Comparison of ENCODE assay signal across 8 cellular contexts in the genomic region with DNA sequence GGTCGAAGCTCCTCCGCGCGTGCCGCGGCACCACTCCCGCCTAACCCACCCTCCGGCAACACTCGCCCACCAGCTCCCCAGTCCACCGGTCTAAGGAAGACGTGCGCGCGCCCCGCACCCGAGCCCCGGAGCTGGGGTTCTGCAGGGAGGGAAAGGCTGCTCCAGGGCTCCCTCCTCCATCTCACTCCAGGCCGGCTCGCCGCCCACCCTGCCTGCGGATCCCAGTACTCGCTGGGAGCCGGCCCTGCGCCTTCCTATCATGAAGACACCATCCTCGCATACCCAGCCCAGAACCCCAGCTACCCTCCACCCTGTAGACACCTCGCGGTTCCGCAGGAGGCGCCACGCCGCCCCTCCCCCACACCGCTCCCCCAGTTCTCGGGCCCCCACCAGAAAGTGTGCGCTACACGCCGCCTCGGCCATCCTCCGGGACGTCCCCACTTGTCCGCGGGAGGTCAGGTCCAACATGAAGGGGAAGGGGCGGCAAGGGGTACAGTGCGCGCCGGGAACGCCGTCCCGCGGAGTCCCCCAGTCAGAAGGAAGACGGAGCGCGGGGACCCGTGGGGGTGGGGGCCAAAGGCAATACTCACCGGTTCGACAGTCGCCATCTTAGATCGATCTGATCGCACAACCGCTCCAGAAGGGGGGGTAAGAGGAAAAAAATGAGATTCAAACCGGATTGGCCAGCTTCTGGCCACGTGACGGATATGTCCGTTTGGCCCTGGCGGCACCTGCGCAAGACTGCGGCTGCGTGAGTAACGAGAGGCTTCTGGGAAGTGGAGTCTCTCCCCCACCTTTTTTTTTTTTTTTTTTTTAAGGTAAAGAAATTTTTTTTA. TPM values are rescaled to one million over a fixed set of nuclear protein-coding genes. Genes with fewer than 3 reads are reported as not detected.
DNase-seq lines count a peak whose midpoint lies in the region; ATAC-seq, FAIRE-seq and TF ChIP-seq lines count a peak whose summit lies in the region.

A gene with protein sequence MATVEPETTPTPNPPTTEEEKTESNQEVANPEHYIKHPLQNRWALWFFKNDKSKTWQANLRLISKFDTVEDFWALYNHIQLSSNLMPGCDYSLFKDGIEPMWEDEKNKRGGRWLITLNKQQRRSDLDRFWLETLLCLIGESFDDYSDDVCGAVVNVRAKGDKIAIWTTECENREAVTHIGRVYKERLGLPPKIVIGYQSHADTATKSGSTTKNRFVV (minus strand): TSS at position 629 of the 836 bp plus-strand sequence. CDS start 21 bp downstream, at position 608.

- H2AK5ac ChIP-seq in mesenchymal stem cell (ENCODE audit: low read length, severe bottlenecking): peak within 1 kb of the TSS; percentile 89

- peak within 1 kb of the TSS; percentile 99 for H4K91ac ChIP-seq in mesenchymal stem cell (ENCODE audit: low read length)

- H4K8ac ChIP-seq in mesenchymal stem cell (ENCODE audit: low read length): peak within 1 kb of the TSS; percentile 95

- H2AFZ ChIP-seq in mesenchymal stem cell (ENCODE audit: low read depth, low read length): peak within 1 kb of the TSS; percentile 87

- H3K4me1 ChIP-seq in Caco-2 (peaks cover 6% of the 10 kb centered on the region), endocrine pancreas (ENCODE audit: control insufficient read depth, insufficient read depth, low read length) (peaks cover 12% of the 10 kb centered on the region), mesenchymal stem cell (ENCODE audit: control insufficient read depth, insufficient read depth, low read depth, low read length) (peaks cover 6% of the 10 kb centered on the region)

- DNase-seq in Caco-2 (peak; percentile 97 to 99), HTR-8/SVneo (ENCODE audit: insufficient read length, low spot score) (peak; percentile 87), NOMO-1 treated with dmso at 0.1 percent for 144 hours (lab: John Stamatoyannopoulos, UW; ENCODE audit: unreplicated experiment) (peak; percentile 97), mesenchymal stem cell (peak; percentile 99)
- DNase-seq in activated CD8-positive, alpha-beta memory T cell treated with anti-CD3 and anti-CD28 coated beads for 48 hours (ENCODE audit: low read depth in 2 of 3, low spot score in 2 of 3): peak; percentile 76 to 85 (median 79)
- peak; percentile 88 for DNase-seq in stimulated activated CD8-positive, alpha-beta memory T cell treated with anti-CD3 and anti-CD28 coated beads, Interleukin-12 subunit alpha, Interleukin-12 subunit beta, amount 100 ng/mL, for 4 hours (ENCODE audit: low read depth)

- H2BK15ac ChIP-seq in mesenchymal stem cell (ENCODE audit: low read depth, poor library complexity, severe bottlenecking): peak within 1 kb of the TSS; percentile 100

- peak within 1 kb of the TSS; percentile 71 for H2BK5ac ChIP-seq in mesenchymal stem cell (ENCODE audit: low read depth, low read length, poor library complexity, severe bottlenecking)

- peaks cover 49% of the 10 kb centered on the region for H3K36me3 Mint-ChIP-seq in Caco-2 (ENCODE audit: insufficient read depth, unreplicated experiment)

- H3K4me1 Mint-ChIP-seq in Caco-2 (ENCODE audit: low read depth, unreplicated experiment): peaks cover 7% of the 10 kb centered on the region

- H3K9me3 ChIP-seq in Caco-2: peaks cover 5% of the 10 kb centered on the region
- no peaks in the 10 kb centered on the region for H3K9me3 ChIP-seq in endocrine pancreas (ENCODE audit: control insufficient read depth, low read length)
- H3K9me3 ChIP-seq in mesenchymal stem cell (ENCODE audit: control insufficient read depth, low read length): no peaks in the 10 kb centered on the region

- H3K9ac ChIP-seq in endocrine pancreas (ENCODE audit: control insufficient read depth, insufficient read depth, low read length) (peak within 1 kb of the TSS; percentile 84), mesenchymal stem cell (ENCODE audit: low read length) (peak within 1 kb of the TSS; percentile 96)

- H3K79me1 ChIP-seq in mesenchymal stem cell (replicated peaks; ENCODE audit: low read length, poor library complexity, severe bottlenecking): no peaks in the 10 kb centered on the region

- CTCF ChIA-PET in Caco-2 (lab: Charles Lee): interaction anchor here (0.6 to 1.9 kb wide), 3 partner anchors 66 to 461 kb away, joined by 3 to 12 read pairs (median 6); a partner anchor contains a TSS

- POLR2A ChIA-PET in Caco-2 (lab: Charles Lee): interaction anchor here (0.6 to 1.3 kb wide), 12 partner anchors 9 to 668 kb away, joined by 3 to 27 read pairs (median 8); a partner anchor contains a TSS

- peak within 1 kb of the TSS; percentile 56 to 91 for H3K4ac ChIP-seq in mesenchymal stem cell (ENCODE audit: low read depth in 1 of 2, low read length in 2 of 2)

- H3K14ac ChIP-seq in mesenchymal stem cell (ENCODE audit: low read length in 2 of 2): peak within 1 kb of the TSS in 1 of 2 experiments; percentile 98

- ATAC-seq in GM21367 (IDR thresholded peaks at IDR 0.05; ENCODE audit: unreplicated experiment): peak; percentile 60

- no peaks in the 10 kb centered on the region for H3K9me3 Mint-ChIP-seq in Caco-2 (ENCODE audit: unreplicated experiment)

- H3K27me3 ChIP-seq in Caco-2 (replicated peaks; ENCODE audit: control insufficient read depth, insufficient read depth, low read length) (no peaks in the 10 kb centered on the region), endocrine pancreas (ENCODE audit: control insufficient read depth, insufficient read depth, low read length) (no peaks in the 10 kb centered on the region), mesenchymal stem cell (ENCODE audit: control insufficient read depth in 1 of 2, insufficient read depth in 1 of 2, low read length in 2 of 2) (no peaks in the 10 kb centered on the region)

- peak in 1 of 2 experiments; percentile 10 for TF ChIP-seq CTCF in Caco-2 (IDR thresholded peaks at IDR 0.05; ENCODE audit: insufficient read depth in 1 of 2, low read depth in 1 of 2, low read length in 1 of 2, severe bottlenecking in 1 of 2, unreplicated experiment in 1 of 2)

- no TSS peak for BruUV-seq in Caco-2 (replicated peaks; lab: Mats Ljungman, UMichigan)

- intact Hi-C loops in Caco-2 (cut with micrococcal nuclease; ENCODE audit: unreplicated experiment): loop anchor here (1.0 to 5.0 kb wide), 5 partner anchors 66 to 461 kb away; a partner anchor contains a TSS

- H3K27ac ChIP-seq in mesenchymal stem cell (ENCODE audit: low read length, poor library complexity, severe bottlenecking): peak within 1 kb of the TSS; percentile 94

- H3K23ac ChIP-seq in mesenchymal stem cell (ENCODE audit: low read length in 2 of 2): peak within 1 kb of the TSS; percentile 79 to 97

- H2BK12ac ChIP-seq in mesenchymal stem cell (ENCODE audit: low read length in 2 of 2): peak within 1 kb of the TSS; percentile 72 to 91

- H2BK120ac ChIP-seq in mesenchymal stem cell (ENCODE audit: low read depth, low read length): peak within 1 kb of the TSS; percentile 98

- peak within 1 kb of the TSS; percentile 85 for H3K27ac Mint-ChIP-seq in Caco-2 (ENCODE audit: unreplicated experiment)

- H3K18ac ChIP-seq in mesenchymal stem cell (ENCODE audit: low read depth in 1 of 2, low read length in 2 of 2): peak within 1 kb of the TSS; percentile 99

- no peaks in the 10 kb centered on the region for H3K27me3 Mint-ChIP-seq in Caco-2 (ENCODE audit: insufficient read depth, unreplicated experiment)

- under 1% methylated on average over 63 of the region's 68 CpGs for WGBS in mesenchymal stem cell

- no peak for FAIRE-seq in HTR-8/SVneo (lab: Jason Lieb, UNC)

- peak within 1 kb of the TSS; percentile 65 for H3K4me2 ChIP-seq in mesenchymal stem cell (ENCODE audit: low read length, poor library complexity, severe bottlenecking)

- peak within 1 kb of the TSS; percentile 95 for H3K4me3 ChIP-seq in Caco-2 (ENCODE audit: low read depth, low read length)
- H3K4me3 ChIP-seq in endocrine pancreas (ENCODE audit: control insufficient read depth, insufficient read depth, low read length): peak within 1 kb of the TSS; percentile 86
- H3K4me3 ChIP-seq in mesenchymal stem cell (ENCODE audit: insufficient read depth in 1 of 2, low read depth in 1 of 2, low read length in 2 of 2): peak within 1 kb of the TSS; percentile 90 to 99

- H3K4me3 Mint-ChIP-seq in Caco-2 (ENCODE audit: unreplicated experiment): peak within 1 kb of the TSS; percentile 81

- H3K36me3 ChIP-seq in Caco-2 (ENCODE audit: control insufficient read depth, insufficient read depth, low read length): no peaks in the 10 kb centered on the region
- H3K36me3 ChIP-seq in endocrine pancreas (ENCODE audit: control insufficient read depth, insufficient read depth, low read length): no peaks in the 10 kb centered on the region
- H3K36me3 ChIP-seq in mesenchymal stem cell (ENCODE audit: control insufficient read depth in 1 of 2, insufficient read depth in 2 of 2, low read depth in 1 of 2, low read length in 2 of 2): peaks cover 7 to 17% of the 10 kb centered on the region in 2 experiments

RNA-seq across cellular contexts. Expression of the gene that starts here (rescaled TPM):
- total RNA-seq in Caco-2 (2022): 140 and 151 TPM in 2 replicates
- polyA plus RNA-seq in mesenchymal stem cell (2013, experiment 1 of 2): 65.4 TPM
- 61.3 TPM for polyA plus RNA-seq in mesenchymal stem cell (2013, experiment 2 of 2)

Comparison
In these comparisons a context has a peak if more than half of its experiments do, and no peak if none do; other contexts are left out.
1. Peak in every context shown above with its lines: DNase-seq, ATAC-seq, H3K4me3 ChIP-seq and H3K27ac ChIP-seq.